Comparison of ENCODE assay signal across 4 cellular contexts in the genomic region with DNA sequence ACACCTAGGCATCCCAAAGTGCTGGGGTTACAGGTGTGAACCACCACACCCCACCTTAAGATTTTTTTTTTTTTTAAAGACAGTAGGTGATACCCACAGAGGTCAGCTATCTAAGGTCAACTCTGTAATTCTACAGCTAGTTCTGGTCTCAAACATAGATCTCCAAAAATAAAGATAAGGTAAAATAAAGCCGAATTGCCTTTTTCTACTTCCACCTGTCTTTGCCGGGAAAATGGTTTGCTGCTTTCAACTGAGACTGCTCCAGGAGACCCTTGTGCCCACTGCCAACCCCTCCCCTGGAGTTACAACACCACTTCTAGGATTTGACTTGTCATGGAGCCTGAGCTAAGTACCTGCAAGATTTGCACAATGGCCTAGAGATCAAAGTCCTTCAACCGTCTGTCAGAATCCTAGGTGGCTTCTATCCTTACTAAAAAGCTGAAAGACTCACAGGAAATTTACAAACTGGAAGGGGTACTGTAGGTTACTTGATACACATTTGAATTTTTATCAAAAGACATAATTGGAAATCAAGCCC.
TF ChIP-seq lines count a peak whose summit lies in the region.

No MANE protein-coding gene starts in this region.

TF ChIP-seq in SK-N-SH, 30 proteins besides CTCF, POLR2A, EP300 and RAD21 (continues in another document):
- no peak for TF ChIP-seq SIN3A (IDR thresholded peaks at IDR 0.05; ENCODE audit: borderline replicate concordance, low read depth, low read length)
- TF ChIP-seq GATA2 (CRISPR knock-in tag; IDR thresholded peaks at IDR 0.05), result no peak
- no peak for TF ChIP-seq POLR2AphosphoS5 (IDR thresholded peaks at IDR 0.05; ENCODE audit: low read depth, low read length)
- no peak for TF ChIP-seq MXI1 (IDR thresholded peaks at IDR 0.05; ENCODE audit: low read depth, low read length)
- TF ChIP-seq, protein P1, sequence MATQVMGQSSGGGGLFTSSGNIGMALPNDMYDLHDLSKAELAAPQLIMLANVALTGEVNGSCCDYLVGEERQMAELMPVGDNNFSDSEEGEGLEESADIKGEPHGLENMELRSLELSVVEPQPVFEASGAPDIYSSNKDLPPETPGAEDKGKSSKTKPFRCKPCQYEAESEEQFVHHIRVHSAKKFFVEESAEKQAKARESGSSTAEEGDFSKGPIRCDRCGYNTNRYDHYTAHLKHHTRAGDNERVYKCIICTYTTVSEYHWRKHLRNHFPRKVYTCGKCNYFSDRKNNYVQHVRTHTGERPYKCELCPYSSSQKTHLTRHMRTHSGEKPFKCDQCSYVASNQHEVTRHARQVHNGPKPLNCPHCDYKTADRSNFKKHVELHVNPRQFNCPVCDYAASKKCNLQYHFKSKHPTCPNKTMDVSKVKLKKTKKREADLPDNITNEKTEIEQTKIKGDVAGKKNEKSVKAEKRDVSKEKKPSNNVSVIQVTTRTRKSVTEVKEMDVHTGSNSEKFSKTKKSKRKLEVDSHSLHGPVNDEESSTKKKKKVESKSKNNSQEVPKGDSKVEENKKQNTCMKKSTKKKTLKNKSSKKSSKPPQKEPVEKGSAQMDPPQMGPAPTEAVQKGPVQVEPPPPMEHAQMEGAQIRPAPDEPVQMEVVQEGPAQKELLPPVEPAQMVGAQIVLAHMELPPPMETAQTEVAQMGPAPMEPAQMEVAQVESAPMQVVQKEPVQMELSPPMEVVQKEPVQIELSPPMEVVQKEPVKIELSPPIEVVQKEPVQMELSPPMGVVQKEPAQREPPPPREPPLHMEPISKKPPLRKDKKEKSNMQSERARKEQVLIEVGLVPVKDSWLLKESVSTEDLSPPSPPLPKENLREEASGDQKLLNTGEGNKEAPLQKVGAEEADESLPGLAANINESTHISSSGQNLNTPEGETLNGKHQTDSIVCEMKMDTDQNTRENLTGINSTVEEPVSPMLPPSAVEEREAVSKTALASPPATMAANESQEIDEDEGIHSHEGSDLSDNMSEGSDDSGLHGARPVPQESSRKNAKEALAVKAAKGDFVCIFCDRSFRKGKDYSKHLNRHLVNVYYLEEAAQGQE (IDR thresholded peaks at IDR 0.05; ENCODE audit: low read depth, low read length), result no peak
- no peak for TF ChIP-seq GABPA (IDR thresholded peaks at IDR 0.05; ENCODE audit: low read depth)
- no peak for TF ChIP-seq TAF1 (IDR thresholded peaks at IDR 0.05; ENCODE audit: borderline replicate concordance, low read depth, low read length)

TF ChIP-seq in SK-N-SH treated with all-trans-retinoic acid at 6 μM for 48 hours, 23 proteins besides CTCF, POLR2A, EP300 and RAD21:
- TF ChIP-seq ZNF70 (CRISPR knock-in tag; IDR thresholded peaks at IDR 0.05), result no peak

TF ChIP-seq in WTC11, 78 proteins besides CTCF, POLR2A, EP300 and RAD21:
- TF ChIP-seq GABPB1 (CRISPR knock-in tag; IDR thresholded peaks at IDR 0.05), result peak; percentile 97
- TF ChIP-seq, protein P2, sequence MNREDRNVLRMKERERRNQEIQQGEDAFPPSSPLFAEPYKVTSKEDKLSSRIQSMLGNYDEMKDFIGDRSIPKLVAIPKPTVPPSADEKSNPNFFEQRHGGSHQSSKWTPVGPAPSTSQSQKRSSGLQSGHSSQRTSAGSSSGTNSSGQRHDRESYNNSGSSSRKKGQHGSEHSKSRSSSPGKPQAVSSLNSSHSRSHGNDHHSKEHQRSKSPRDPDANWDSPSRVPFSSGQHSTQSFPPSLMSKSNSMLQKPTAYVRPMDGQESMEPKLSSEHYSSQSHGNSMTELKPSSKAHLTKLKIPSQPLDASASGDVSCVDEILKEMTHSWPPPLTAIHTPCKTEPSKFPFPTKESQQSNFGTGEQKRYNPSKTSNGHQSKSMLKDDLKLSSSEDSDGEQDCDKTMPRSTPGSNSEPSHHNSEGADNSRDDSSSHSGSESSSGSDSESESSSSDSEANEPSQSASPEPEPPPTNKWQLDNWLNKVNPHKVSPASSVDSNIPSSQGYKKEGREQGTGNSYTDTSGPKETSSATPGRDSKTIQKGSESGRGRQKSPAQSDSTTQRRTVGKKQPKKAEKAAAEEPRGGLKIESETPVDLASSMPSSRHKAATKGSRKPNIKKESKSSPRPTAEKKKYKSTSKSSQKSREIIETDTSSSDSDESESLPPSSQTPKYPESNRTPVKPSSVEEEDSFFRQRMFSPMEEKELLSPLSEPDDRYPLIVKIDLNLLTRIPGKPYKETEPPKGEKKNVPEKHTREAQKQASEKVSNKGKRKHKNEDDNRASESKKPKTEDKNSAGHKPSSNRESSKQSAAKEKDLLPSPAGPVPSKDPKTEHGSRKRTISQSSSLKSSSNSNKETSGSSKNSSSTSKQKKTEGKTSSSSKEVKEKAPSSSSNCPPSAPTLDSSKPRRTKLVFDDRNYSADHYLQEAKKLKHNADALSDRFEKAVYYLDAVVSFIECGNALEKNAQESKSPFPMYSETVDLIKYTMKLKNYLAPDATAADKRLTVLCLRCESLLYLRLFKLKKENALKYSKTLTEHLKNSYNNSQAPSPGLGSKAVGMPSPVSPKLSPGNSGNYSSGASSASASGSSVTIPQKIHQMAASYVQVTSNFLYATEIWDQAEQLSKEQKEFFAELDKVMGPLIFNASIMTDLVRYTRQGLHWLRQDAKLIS (CRISPR knock-in tag; IDR thresholded peaks at IDR 0.05; ENCODE audit: borderline replicate concordance), result no peak
TF ChIP-seq in WTC11: peak in this region for 1.

TF ChIP-seq in HepG2, 621 proteins besides CTCF, POLR2A, EP300 and RAD21 (continues in another document):
- TF ChIP-seq ZNF224 (CRISPR knock-in tag; IDR thresholded peaks at IDR 0.05), result no peak
- TF ChIP-seq, protein P3, sequence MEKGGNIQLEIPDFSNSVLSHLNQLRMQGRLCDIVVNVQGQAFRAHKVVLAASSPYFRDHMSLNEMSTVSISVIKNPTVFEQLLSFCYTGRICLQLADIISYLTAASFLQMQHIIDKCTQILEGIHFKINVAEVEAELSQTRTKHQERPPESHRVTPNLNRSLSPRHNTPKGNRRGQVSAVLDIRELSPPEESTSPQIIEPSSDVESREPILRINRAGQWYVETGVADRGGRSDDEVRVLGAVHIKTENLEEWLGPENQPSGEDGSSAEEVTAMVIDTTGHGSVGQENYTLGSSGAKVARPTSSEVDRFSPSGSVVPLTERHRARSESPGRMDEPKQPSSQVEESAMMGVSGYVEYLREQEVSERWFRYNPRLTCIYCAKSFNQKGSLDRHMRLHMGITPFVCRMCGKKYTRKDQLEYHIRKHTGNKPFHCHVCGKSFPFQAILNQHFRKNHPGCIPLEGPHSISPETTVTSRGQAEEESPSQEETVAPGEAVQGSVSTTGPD (CRISPR knock-in tag; IDR thresholded peaks at IDR 0.05), result no peak
- peak; percentile 67; the same call in 1 of the 2 replicates for TF ChIP-seq ZFP90 (CRISPR knock-in tag; IDR thresholded peaks at IDR 0.05; ENCODE audit: borderline replicate concordance)
- TF ChIP-seq XRCC5 (optimal IDR thresholded peaks at IDR 0.05; ENCODE audit: low read length), result peak; percentile 46
- TF ChIP-seq ZNF335 (CRISPR knock-in tag; IDR thresholded peaks at IDR 0.05), result peak; percentile 24; the same call in 1 of the 2 replicates
- TF ChIP-seq RFX5 (IDR thresholded peaks at IDR 0.05; ENCODE audit: low read depth, low read length), result no peak
- TF ChIP-seq GLI4 (CRISPR knock-in tag; IDR thresholded peaks at IDR 0.05; ENCODE audit: borderline replicate concordance), result no peak
- TF ChIP-seq RFXAP (CRISPR knock-in tag; IDR thresholded peaks at IDR 0.05; ENCODE audit: borderline replicate concordance), result peak; percentile 49; the same call in 1 of the 2 replicates
- peak; percentile 66 for TF ChIP-seq SAP130 (CRISPR knock-in tag; IDR thresholded peaks at IDR 0.05; ENCODE audit: low read depth)
- TF ChIP-seq RBFOX2 (IDR thresholded peaks at IDR 0.05; ENCODE audit: low read depth, low read length), result no peak
- peak; percentile 87 for TF ChIP-seq ZSCAN21 (CRISPR knock-in tag; IDR thresholded peaks at IDR 0.05; ENCODE audit: borderline replicate concordance)
- peak; percentile 87; the same call in 1 of the 2 replicates for TF ChIP-seq TGIF2 (CRISPR knock-in tag; IDR thresholded peaks at IDR 0.05)
- TF ChIP-seq MATR3 (CRISPR knock-in tag; IDR thresholded peaks at IDR 0.05), result no peak
- no peak for TF ChIP-seq KDM3A (CRISPR knock-in tag; IDR thresholded peaks at IDR 0.05; ENCODE audit: low read depth)
- TF ChIP-seq, protein P4, sequence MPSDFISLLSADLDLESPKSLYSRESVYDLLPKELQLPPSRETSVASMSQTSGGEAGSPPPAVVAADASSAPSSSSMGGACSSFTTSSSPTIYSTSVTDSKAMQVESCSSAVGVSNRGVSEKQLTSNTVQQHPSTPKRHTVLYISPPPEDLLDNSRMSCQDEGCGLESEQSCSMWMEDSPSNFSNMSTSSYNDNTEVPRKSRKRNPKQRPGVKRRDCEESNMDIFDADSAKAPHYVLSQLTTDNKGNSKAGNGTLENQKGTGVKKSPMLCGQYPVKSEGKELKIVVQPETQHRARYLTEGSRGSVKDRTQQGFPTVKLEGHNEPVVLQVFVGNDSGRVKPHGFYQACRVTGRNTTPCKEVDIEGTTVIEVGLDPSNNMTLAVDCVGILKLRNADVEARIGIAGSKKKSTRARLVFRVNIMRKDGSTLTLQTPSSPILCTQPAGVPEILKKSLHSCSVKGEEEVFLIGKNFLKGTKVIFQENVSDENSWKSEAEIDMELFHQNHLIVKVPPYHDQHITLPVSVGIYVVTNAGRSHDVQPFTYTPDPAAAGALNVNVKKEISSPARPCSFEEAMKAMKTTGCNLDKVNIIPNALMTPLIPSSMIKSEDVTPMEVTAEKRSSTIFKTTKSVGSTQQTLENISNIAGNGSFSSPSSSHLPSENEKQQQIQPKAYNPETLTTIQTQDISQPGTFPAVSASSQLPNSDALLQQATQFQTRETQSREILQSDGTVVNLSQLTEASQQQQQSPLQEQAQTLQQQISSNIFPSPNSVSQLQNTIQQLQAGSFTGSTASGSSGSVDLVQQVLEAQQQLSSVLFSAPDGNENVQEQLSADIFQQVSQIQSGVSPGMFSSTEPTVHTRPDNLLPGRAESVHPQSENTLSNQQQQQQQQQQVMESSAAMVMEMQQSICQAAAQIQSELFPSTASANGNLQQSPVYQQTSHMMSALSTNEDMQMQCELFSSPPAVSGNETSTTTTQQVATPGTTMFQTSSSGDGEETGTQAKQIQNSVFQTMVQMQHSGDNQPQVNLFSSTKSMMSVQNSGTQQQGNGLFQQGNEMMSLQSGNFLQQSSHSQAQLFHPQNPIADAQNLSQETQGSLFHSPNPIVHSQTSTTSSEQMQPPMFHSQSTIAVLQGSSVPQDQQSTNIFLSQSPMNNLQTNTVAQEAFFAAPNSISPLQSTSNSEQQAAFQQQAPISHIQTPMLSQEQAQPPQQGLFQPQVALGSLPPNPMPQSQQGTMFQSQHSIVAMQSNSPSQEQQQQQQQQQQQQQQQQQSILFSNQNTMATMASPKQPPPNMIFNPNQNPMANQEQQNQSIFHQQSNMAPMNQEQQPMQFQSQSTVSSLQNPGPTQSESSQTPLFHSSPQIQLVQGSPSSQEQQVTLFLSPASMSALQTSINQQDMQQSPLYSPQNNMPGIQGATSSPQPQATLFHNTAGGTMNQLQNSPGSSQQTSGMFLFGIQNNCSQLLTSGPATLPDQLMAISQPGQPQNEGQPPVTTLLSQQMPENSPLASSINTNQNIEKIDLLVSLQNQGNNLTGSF (CRISPR knock-in tag; IDR thresholded peaks at IDR 0.05), result no peak
- peak; percentile 57 for TF ChIP-seq RXRB (CRISPR knock-in tag; IDR thresholded peaks at IDR 0.05; ENCODE audit: borderline replicate concordance)
- no peak for TF ChIP-seq RNF2 (conservative IDR thresholded peaks at IDR 0.05; ENCODE audit: low read depth)
- TF ChIP-seq, protein P5, sequence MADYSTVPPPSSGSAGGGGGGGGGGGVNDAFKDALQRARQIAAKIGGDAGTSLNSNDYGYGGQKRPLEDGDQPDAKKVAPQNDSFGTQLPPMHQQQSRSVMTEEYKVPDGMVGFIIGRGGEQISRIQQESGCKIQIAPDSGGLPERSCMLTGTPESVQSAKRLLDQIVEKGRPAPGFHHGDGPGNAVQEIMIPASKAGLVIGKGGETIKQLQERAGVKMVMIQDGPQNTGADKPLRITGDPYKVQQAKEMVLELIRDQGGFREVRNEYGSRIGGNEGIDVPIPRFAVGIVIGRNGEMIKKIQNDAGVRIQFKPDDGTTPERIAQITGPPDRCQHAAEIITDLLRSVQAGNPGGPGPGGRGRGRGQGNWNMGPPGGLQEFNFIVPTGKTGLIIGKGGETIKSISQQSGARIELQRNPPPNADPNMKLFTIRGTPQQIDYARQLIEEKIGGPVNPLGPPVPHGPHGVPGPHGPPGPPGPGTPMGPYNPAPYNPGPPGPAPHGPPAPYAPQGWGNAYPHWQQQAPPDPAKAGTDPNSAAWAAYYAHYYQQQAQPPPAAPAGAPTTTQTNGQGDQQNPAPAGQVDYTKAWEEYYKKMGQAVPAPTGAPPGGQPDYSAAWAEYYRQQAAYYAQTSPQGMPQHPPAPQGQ (CRISPR knock-in tag; IDR thresholded peaks at IDR 0.05; ENCODE audit: borderline replicate concordance), result no peak
- TF ChIP-seq ZNF12 (CRISPR knock-in tag; IDR thresholded peaks at IDR 0.05), result peak; percentile 78; the same call in 1 of the 2 replicates
- no peak for TF ChIP-seq MED8 (CRISPR knock-in tag; IDR thresholded peaks at IDR 0.05; ENCODE audit: insufficient replicate concordance)
- TF ChIP-seq MAZ (IDR thresholded peaks at IDR 0.05; ENCODE audit: borderline replicate concordance, low read depth, low read length), result 0 out of 2 replicates have a peak, but pooled peaks have one; percentile 41
- TF ChIP-seq MAZ (CRISPR knock-in tag; IDR thresholded peaks at IDR 0.05; ENCODE audit: low read depth), result no peak
- peak; percentile 67; the same call in 1 of the 2 replicates for TF ChIP-seq MEIS2 (CRISPR knock-in tag; IDR thresholded peaks at IDR 0.05)
- TF ChIP-seq NFE2L1 (CRISPR knock-in tag; IDR thresholded peaks at IDR 0.05; ENCODE audit: borderline replicate concordance), result no peak
- TF ChIP-seq FOXC1 (CRISPR knock-in tag; IDR thresholded peaks at IDR 0.05; ENCODE audit: borderline replicate concordance), result no peak
- 0 out of 2 replicates have a peak, but pooled peaks have one; percentile 32 for TF ChIP-seq RCOR2 (CRISPR knock-in tag; IDR thresholded peaks at IDR 0.05)
- TF ChIP-seq ZC3H4 (CRISPR knock-in tag; IDR thresholded peaks at IDR 0.05; ENCODE audit: borderline replicate concordance), result no peak
- TF ChIP-seq SMC3 (IDR thresholded peaks at IDR 0.05; ENCODE audit: low read length), result peak; percentile 36; the same call in 1 of the 2 replicates
- peak; percentile 48; the same call in 1 of the 2 replicates for TF ChIP-seq ZMYM4 (CRISPR knock-in tag; IDR thresholded peaks at IDR 0.05)
- TF ChIP-seq ZNF556 (CRISPR knock-in tag; IDR thresholded peaks at IDR 0.05; ENCODE audit: borderline replicate concordance), result peak; percentile 52; the same call in 1 of the 2 replicates
- no peak for TF ChIP-seq ZNF382 (CRISPR knock-in tag; IDR thresholded peaks at IDR 0.05; ENCODE audit: borderline replicate concordance)
- TF ChIP-seq, protein P6, sequence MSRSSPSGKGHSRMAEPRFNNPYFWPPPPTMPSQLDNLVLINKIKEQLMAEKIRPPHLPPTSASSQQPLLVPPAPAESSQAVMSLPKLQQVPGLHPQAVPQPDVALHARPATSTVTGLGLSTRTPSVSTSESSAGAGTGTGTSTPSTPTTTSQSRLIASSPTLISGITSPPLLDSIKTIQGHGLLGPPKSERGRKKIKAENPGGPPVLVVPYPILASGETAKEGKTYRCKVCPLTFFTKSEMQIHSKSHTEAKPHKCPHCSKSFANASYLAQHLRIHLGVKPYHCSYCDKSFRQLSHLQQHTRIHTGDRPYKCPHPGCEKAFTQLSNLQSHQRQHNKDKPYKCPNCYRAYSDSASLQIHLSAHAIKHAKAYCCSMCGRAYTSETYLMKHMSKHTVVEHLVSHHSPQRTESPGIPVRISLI (CRISPR knock-in tag; IDR thresholded peaks at IDR 0.05; ENCODE audit: borderline replicate concordance), result 0 out of 2 replicates have a peak, but pooled peaks have one; percentile 36
